In the genomic region with DNA sequence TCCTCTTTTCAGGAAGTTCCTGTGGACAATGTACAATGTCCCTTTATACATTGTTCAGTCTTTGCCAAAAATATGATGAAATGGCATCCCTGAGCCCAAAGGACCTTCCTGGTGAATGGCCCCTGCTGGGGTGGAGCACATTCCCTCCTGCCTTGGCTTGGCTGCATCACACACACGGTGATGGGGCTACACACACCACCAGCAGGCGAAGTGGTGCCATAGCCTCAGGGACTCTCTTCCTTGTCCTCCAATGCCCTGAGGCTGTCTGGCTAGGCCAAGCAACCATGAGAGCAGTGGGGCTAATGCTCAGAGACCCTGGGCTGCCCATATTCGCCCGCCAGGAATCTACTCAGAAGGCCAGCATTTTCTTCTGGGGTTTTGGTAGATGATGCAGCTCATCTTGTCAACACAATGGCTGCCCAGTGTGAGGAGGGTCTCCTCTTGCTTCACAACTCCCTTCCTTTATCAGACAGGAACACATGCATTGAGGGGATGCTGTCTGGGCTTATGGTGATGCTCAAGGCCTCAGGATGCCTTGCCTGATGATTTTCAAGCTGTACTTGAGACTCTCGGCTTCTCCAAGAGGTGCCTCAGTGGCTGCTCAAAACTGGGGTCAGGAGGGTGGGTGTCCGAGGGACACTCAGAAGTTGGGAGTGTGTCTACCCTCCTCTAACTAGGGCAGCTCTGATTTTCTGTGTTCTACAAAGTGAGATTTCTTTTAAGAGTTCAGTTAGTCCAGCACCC, we compare ENCODE assay signal across 1 cellular context.
TF ChIP-seq lines count a peak whose summit lies in the region.

No MANE protein-coding gene starts in this region.

TF ChIP-seq in SK-N-SH treated with all-trans-retinoic acid at 6 μM for 48 hours, 23 proteins besides CTCF, POLR2A, EP300 and RAD21 (continued from another document):
- TF ChIP-seq, protein P1, sequence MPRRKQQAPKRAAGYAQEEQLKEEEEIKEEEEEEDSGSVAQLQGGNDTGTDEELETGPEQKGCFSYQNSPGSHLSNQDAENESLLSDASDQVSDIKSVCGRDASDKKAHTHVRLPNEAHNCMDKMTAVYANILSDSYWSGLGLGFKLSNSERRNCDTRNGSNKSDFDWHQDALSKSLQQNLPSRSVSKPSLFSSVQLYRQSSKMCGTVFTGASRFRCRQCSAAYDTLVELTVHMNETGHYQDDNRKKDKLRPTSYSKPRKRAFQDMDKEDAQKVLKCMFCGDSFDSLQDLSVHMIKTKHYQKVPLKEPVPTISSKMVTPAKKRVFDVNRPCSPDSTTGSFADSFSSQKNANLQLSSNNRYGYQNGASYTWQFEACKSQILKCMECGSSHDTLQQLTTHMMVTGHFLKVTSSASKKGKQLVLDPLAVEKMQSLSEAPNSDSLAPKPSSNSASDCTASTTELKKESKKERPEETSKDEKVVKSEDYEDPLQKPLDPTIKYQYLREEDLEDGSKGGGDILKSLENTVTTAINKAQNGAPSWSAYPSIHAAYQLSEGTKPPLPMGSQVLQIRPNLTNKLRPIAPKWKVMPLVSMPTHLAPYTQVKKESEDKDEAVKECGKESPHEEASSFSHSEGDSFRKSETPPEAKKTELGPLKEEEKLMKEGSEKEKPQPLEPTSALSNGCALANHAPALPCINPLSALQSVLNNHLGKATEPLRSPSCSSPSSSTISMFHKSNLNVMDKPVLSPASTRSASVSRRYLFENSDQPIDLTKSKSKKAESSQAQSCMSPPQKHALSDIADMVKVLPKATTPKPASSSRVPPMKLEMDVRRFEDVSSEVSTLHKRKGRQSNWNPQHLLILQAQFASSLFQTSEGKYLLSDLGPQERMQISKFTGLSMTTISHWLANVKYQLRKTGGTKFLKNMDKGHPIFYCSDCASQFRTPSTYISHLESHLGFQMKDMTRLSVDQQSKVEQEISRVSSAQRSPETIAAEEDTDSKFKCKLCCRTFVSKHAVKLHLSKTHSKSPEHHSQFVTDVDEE (CRISPR knock-in tag; IDR thresholded peaks at IDR 0.05): no peak
- TF ChIP-seq ZFP30 (CRISPR knock-in tag; IDR thresholded peaks at IDR 0.05): no peak
